Comparison of ENCODE assay signal across 23 cellular contexts in genomic region chr9:82588801-82589200, GRCh38.
"Had no signal": no experiment of that assay in that cellular context is flagged by ENCODE, and none has a peak within 500 bp of the region (broad histone marks: within the 10 kb centered on the region; RNA-seq: fewer than 3 reads in every experiment).

No MANE protein-coding gene starts in this region.

- H3K9me3 ChIP-seq: esophagus muscularis mucosa, gastroesophageal sphincter, heart left ventricle, pancreas, stomach, thyroid gland had no signal

- DNase-seq: effector CD8-positive, alpha-beta T cell; endodermal cell; foreskin keratinocyte; heart left ventricle; hippocampal formation; left cardiac atrium; mesendoderm; naive thymus-derived CD8-positive, alpha-beta T cell; occipital lobe; pancreas; retina; stimulated activated CD4-positive, alpha-beta T cell treated with anti-CD3 and anti-CD28 coated beads, Interleukin-12 subunit alpha, Interleukin-12 subunit beta, amount 100 ng/mL, for 4 hours; stimulated activated CD4-positive, alpha-beta T cell treated with anti-CD3 and anti-CD28 coated beads, Interleukin-1b, Interleukin-23, amount 100 ng/mL, for 48 hours; stimulated activated CD4-positive, alpha-beta T cell treated with anti-CD3 and anti-CD28 coated beads, Interleukin-4, amount 100 ng/mL, for 24 hours; stimulated activated naive CD4-positive, alpha-beta T cell treated with Interleukin-2 at 50 U/mL for 16 hours; stomach; thyroid gland; trophoblast cell had no signal

- H3K4me3 Mint-ChIP-seq: dendritic cell treated with granulocyte-macrophage colony-stimulating factor and Interleukin-4, amounts not matched to agents 40 ng/mL and 50 ng/mL, for 4 days; endodermal cell; naive thymus-derived CD8-positive, alpha-beta T cell; stimulated activated effector memory CD8-positive, alpha-beta T cell treated with anti-CD3 and anti-CD28 coated beads, Interleukin-12 subunit alpha, Interleukin-12 subunit beta, amount 100 ng/mL, for 72 hours had no signal

- H3K9me3 Mint-ChIP-seq: dendritic cell treated with granulocyte-macrophage colony-stimulating factor and Interleukin-4, amounts not matched to agents 40 ng/mL and 50 ng/mL, for 4 days; endodermal cell had no signal

- H3K4me2 ChIP-seq: smooth muscle cell had no signal

- H3K36me3 Mint-ChIP-seq: naive thymus-derived CD8-positive, alpha-beta T cell; stimulated activated effector memory CD8-positive, alpha-beta T cell treated with anti-CD3 and anti-CD28 coated beads, Interleukin-12 subunit alpha, Interleukin-12 subunit beta, amount 100 ng/mL, for 72 hours had no signal

- H3K4me1 Mint-ChIP-seq: endodermal cell; stimulated activated effector memory CD8-positive, alpha-beta T cell treated with anti-CD3 and anti-CD28 coated beads, Interleukin-12 subunit alpha, Interleukin-12 subunit beta, amount 100 ng/mL, for 72 hours had no signal

- H3K36me3 ChIP-seq: esophagus muscularis mucosa, gastroesophageal sphincter, heart left ventricle, pancreas, stomach, thyroid gland had no signal

- H3K27ac Mint-ChIP-seq: dendritic cell treated with granulocyte-macrophage colony-stimulating factor and Interleukin-4, amounts not matched to agents 40 ng/mL and 50 ng/mL, for 4 days; endodermal cell; naive thymus-derived CD8-positive, alpha-beta T cell; stimulated activated effector memory CD8-positive, alpha-beta T cell treated with anti-CD3 and anti-CD28 coated beads, Interleukin-12 subunit alpha, Interleukin-12 subunit beta, amount 100 ng/mL, for 72 hours had no signal

- H3K27ac ChIP-seq: esophagus muscularis mucosa, foreskin keratinocyte, gastroesophageal sphincter, heart left ventricle, pancreas, stomach, thyroid gland had no signal

- H3K4me3 ChIP-seq: esophagus muscularis mucosa, gastroesophageal sphincter, heart left ventricle, pancreas, smooth muscle cell, stomach, thyroid gland had no signal

- H3K4me1 ChIP-seq: foreskin keratinocyte, gastroesophageal sphincter, pancreas, thyroid gland had no signal

- H3K27me3 Mint-ChIP-seq: dendritic cell treated with granulocyte-macrophage colony-stimulating factor and Interleukin-4, amounts not matched to agents 40 ng/mL and 50 ng/mL, for 4 days; naive thymus-derived CD8-positive, alpha-beta T cell had no signal

- H3K27me3 ChIP-seq: esophagus muscularis mucosa, foreskin keratinocyte, gastroesophageal sphincter, heart left ventricle, pancreas, stomach, thyroid gland had no signal
